ENCODE assay signal across 9 cellular contexts in the genomic region with DNA sequence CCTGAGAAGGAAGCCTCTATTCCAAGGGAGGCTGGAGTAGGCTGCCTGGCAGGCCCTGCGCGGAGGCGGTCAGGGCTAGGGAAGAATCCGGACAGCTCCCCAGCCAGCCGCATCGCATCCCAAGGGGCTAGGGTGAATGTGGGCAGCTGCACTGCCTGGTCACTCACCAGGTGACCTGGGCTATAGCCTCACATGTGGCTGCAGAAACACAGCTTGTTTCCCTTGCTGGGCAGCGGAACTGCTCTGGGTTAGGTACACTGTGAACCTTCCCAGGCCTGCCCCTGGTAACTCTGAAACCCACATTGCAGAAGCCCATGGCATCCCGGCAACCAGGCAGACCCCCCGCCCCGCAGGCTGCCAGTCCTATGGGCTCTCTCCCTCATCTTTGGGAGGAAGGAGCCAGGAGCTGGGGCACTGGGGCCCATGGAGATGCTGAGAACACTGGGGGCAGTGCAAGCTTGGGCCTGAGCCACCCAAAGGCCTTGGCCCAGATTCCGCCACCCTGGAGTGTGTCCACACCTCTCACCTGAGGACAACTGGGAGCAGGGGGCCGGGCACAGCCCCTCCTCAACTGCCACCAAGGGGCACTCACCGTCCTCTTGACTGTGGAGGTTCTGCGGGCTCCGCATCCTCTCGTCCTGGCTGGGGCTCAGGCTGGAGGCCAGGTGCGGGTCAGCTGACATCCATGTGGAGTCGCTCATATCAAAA.
DNase-seq lines count a peak whose midpoint lies in the region; ATAC-seq and TF ChIP-seq lines count a peak whose summit lies in the region.
"Had no signal": no experiment of that assay in that cellular context is flagged by ENCODE, and none has a peak within 500 bp of the region (broad histone marks: within the 10 kb centered on the region; RNA-seq: fewer than 3 reads in every experiment).

No MANE protein-coding gene starts in this region.

- no peaks in the 10 kb centered on the region for H3K9me3 Mint-ChIP-seq in endodermal cell

- peak overlapping the region; percentile 71; the same call in 1 of the 2 replicates for H3K56ac ChIP-seq in IMR-90 (ENCODE audit: extremely low read depth, insufficient read depth, low read length)

- no peaks in the 10 kb centered on the region for H3K27me3 Mint-ChIP-seq in endodermal cell (ENCODE audit: insufficient read depth)

- DNase-seq in IMR-90 (no peak), endodermal cell (no peak), thoracic aorta (ENCODE audit: low spot score) (no peak), NCI-H526 (lab: John Stamatoyannopoulos, UW) (no peak), NCI-H526 treated with DMSO at 0.1 percent for 48 hours (lab: John Stamatoyannopoulos, UW) (no peak), cortex of kidney (lab: John Stamatoyannopoulos, UW) (no peak), islet precursor cell (no peak)
- DNase-seq: PC-3 had no signal

- peak overlapping the region; percentile 78 for H3K14ac ChIP-seq in IMR-90 (replicated peaks; ENCODE audit: low read depth, low read length)

- peak overlapping the region; percentile 98 for H2AK9ac ChIP-seq in IMR-90 (replicated peaks; ENCODE audit: low read depth, low read length, poor library complexity)

- peak overlapping the region; percentile 87 for H3K27ac Mint-ChIP-seq in endodermal cell

- H4K8ac ChIP-seq in IMR-90 (ENCODE audit: low read depth in 2 of 2, low read length in 2 of 2) = peak overlapping the region; percentile 41 to 87

- TF ChIP-seq POLR2A in IMR-90 (IDR thresholded peaks at IDR 0.05; ENCODE audit: low read depth, low read length) = no peak

- H3K4ac ChIP-seq in IMR-90 (ENCODE audit: low read depth, low read length) = peak overlapping the region; percentile 97

- intact Hi-C loops in IMR-90 (cut with micrococcal nuclease) = no loop called here

- ATAC-seq in IMR-90 (ENCODE audit: low read depth) (no peak), thoracic aorta (ENCODE audit: insufficient number of reproducible peaks, low FRiP score, low read depth) (no peak)

- H2AFZ ChIP-seq in IMR-90 (replicated peaks; ENCODE audit: low read length, poor library complexity) = peak overlapping the region; percentile 91

- no peak overlapping the region for H3K4me3 Mint-ChIP-seq in endodermal cell

- peaks cover 9 to 93% of the 10 kb centered on the region in 2 experiments; a peak in 3 of 4 replicates for H3K79me1 ChIP-seq in IMR-90 (ENCODE audit: low read depth in 1 of 2, low read length in 2 of 2)

- H2AK5ac ChIP-seq in IMR-90 (ENCODE audit: low read depth, low read length) = peak overlapping the region; percentile 84

- H3K36me3 ChIP-seq in IMR-90 (ENCODE audit: control insufficient read depth, insufficient read depth, low read length) (peaks cover 11% of the 10 kb centered on the region; the same call in 1 of the 2 replicates), endodermal cell (ENCODE audit: control insufficient read depth, insufficient read depth, low read length) (peaks cover 36% of the 10 kb centered on the region), mucosa of stomach (ENCODE audit: control insufficient read depth, insufficient read depth, low read length) (peaks cover 10% of the 10 kb centered on the region), thoracic aorta (no peaks in the 10 kb centered on the region)

- peak overlapping the region; percentile 85 for H2BK5ac ChIP-seq in IMR-90 (ENCODE audit: low read depth, low read length, poor library complexity, severe bottlenecking)

- WGBS in IMR-90 (ENCODE audit: extremely low coverage in 2 of 2, insufficient read length in 1 of 2), 2 experiments = 79% methylated on average over 6 of the region's 18 CpGs; no CpG with 5 or more reads in 1 of the 2 experiments
- 93 to 94% methylated on average over 6 to 18 of the region's 18 CpGs for WGBS in endodermal cell (ENCODE audit: insufficient coverage in 1 of 2, insufficient read length in 1 of 2), 2 experiments

- CTCF ChIA-PET in IMR-90 (lab: Yijun Ruan, JAX) = no interaction called here

- peak overlapping the region; percentile 19 for H3K23ac ChIP-seq in IMR-90 (ENCODE audit: low read depth, low read length)

- peaks cover 33% of the 10 kb centered on the region for H3K9me1 ChIP-seq in IMR-90 (ENCODE audit: insufficient read depth, low read length)

- POLR2A ChIA-PET in IMR-90 (lab: Charles Lee; ENCODE audit: unreplicated experiment) = no interaction called here

- peak overlapping the region; percentile 83 for H2BK120ac ChIP-seq in IMR-90 (ENCODE audit: low read depth, low read length)

- H2BK20ac ChIP-seq in IMR-90 (ENCODE audit: low read depth, low read length) = peak overlapping the region; percentile 30

- peak overlapping the region; percentile 29; the same call in 1 of the 2 replicates for H3K4me3 ChIP-seq in IMR-90 (ENCODE audit: insufficient read depth, low read depth, low read length)
- H3K4me3 ChIP-seq in endodermal cell (ENCODE audit: low read length) = no peak overlapping the region
- peak overlapping the region; percentile 40 for H3K4me3 ChIP-seq in mucosa of stomach (ENCODE audit: low read length)
- H3K4me3 ChIP-seq in thoracic aorta = peak overlapping the region; percentile 76

- H4K5ac ChIP-seq in IMR-90 (ENCODE audit: low read depth, low read length) = peak overlapping the region; percentile 23

- peak overlapping the region; percentile 64; the same call in 2 of the 3 replicates for H2BK15ac ChIP-seq in IMR-90 (ENCODE audit: low read depth, low read length)

- peaks cover 39% of the 10 kb centered on the region for H3K4me1 Mint-ChIP-seq in endodermal cell

- peaks cover 27% of the 10 kb centered on the region for H4K20me1 ChIP-seq in IMR-90 (ENCODE audit: insufficient read depth, low read length)

- H3K4me2 ChIP-seq in IMR-90 (ENCODE audit: low read depth, low read length) = peak overlapping the region; percentile 82

- dilution Hi-C loops in IMR-90 (cut with HindIII; ENCODE audit: low sequenced_read_pairs, unreplicated experiment) = no loop called here

- in situ Hi-C loops in IMR-90 (cut with MboI; ENCODE audit: low sequenced_read_pairs) = no loop called here

- H3K9me3 ChIP-seq in IMR-90 (ENCODE audit: control insufficient read depth, insufficient read depth, low read length) = no peaks in the 10 kb centered on the region
- H3K9me3 ChIP-seq in endodermal cell (ENCODE audit: control insufficient read depth, low read length) = no peaks in the 10 kb centered on the region
- H3K9me3 ChIP-seq in mucosa of stomach (ENCODE audit: control insufficient read depth, low read length) = no peaks in the 10 kb centered on the region
- no peaks in the 10 kb centered on the region for H3K9me3 ChIP-seq in thoracic aorta

- H3K27ac ChIP-seq in IMR-90 (ENCODE audit: insufficient read depth, low read length) (peak overlapping the region; percentile 85), endodermal cell (ENCODE audit: low read depth, low read length) (peak overlapping the region; percentile 94), thoracic aorta (peak overlapping the region in 1 of 2 donors; percentile 48)

- peak overlapping the region; percentile 14; the same call in 1 of the 2 replicates for H3K18ac ChIP-seq in IMR-90 (ENCODE audit: low read depth, low read length)

- H4K91ac ChIP-seq in IMR-90 (ENCODE audit: insufficient read depth, low read depth, low read length) = peak overlapping the region; percentile 91

- no peaks in the 10 kb centered on the region for H3K27me3 ChIP-seq in IMR-90 (ENCODE audit: control insufficient read depth, insufficient read depth, low read length)
- no peaks in the 10 kb centered on the region for H3K27me3 ChIP-seq in endodermal cell (ENCODE audit: control insufficient read depth, insufficient read depth, low read length, poor library complexity, severe bottlenecking)
- no peaks in the 10 kb centered on the region for H3K27me3 ChIP-seq in mucosa of stomach (ENCODE audit: control insufficient read depth, insufficient read depth, low read length)
- H3K27me3 ChIP-seq in thoracic aorta (replicated peaks; ENCODE audit: insufficient read depth) = no peaks in the 10 kb centered on the region

- peaks cover 27% of the 10 kb centered on the region for H3K36me3 Mint-ChIP-seq in endodermal cell (ENCODE audit: low read depth)

- no peak for TF ChIP-seq RAD21 in IMR-90 (IDR thresholded peaks at IDR 0.05; ENCODE audit: low read length)

- peaks cover 48% of the 10 kb centered on the region for H3K4me1 ChIP-seq in IMR-90 (ENCODE audit: control insufficient read depth, insufficient read depth, low read length)
- H3K4me1 ChIP-seq in endodermal cell (ENCODE audit: control insufficient read depth, insufficient read depth, low read length) = peaks cover 19% of the 10 kb centered on the region
- H3K4me1 ChIP-seq in mucosa of stomach (ENCODE audit: control insufficient read depth, insufficient read depth, low read length) = peaks cover 94% of the 10 kb centered on the region
- peaks cover 18 to 30% of the 10 kb centered on the region in 2 donors for H3K4me1 ChIP-seq in thoracic aorta (ENCODE audit: control insufficient read depth in 1 of 2, low read depth in 2 of 2)

- H3K9ac ChIP-seq in IMR-90 (ENCODE audit: low read depth, low read length) (peak overlapping the region; percentile 49), endodermal cell (ENCODE audit: extremely low read depth, low read length, poor library complexity, severe bottlenecking) (no peak overlapping the region), mucosa of stomach (ENCODE audit: low read length) (peak overlapping the region; percentile 66)

- no TSS peak for BruUV-seq in IMR-90 (replicated peaks; lab: Mats Ljungman, UMichigan)

- TF ChIP-seq CTCF in IMR-90 (conservative IDR thresholded peaks at IDR 0.05; ENCODE audit: low read depth, low read length) (no peak), endodermal cell (conservative IDR thresholded peaks at IDR 0.05) (no peak), thoracic aorta (IDR thresholded peaks at IDR 0.05) (no peak)

TF ChIP-seq in IMR-90, 13 proteins besides CTCF, POLR2A, EP300 and RAD21 (continues in another document):
- no peak for TF ChIP-seq RCOR1 (IDR thresholded peaks at IDR 0.05; ENCODE audit: insufficient replicate concordance, low read length)
- no peak for TF ChIP-seq MAFK (IDR thresholded peaks at IDR 0.05; ENCODE audit: low read depth, low read length)
- TF ChIP-seq NFE2L2 (IDR thresholded peaks at IDR 0.05; ENCODE audit: low read depth, low read length) = no peak
- TF ChIP-seq, protein P1, sequence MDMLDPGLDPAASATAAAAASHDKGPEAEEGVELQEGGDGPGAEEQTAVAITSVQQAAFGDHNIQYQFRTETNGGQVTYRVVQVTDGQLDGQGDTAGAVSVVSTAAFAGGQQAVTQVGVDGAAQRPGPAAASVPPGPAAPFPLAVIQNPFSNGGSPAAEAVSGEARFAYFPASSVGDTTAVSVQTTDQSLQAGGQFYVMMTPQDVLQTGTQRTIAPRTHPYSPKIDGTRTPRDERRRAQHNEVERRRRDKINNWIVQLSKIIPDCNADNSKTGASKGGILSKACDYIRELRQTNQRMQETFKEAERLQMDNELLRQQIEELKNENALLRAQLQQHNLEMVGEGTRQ (IDR thresholded peaks at IDR 0.05; ENCODE audit: low read depth, low read length) = no peak
- TF ChIP-seq FOS (IDR thresholded peaks at IDR 0.05; ENCODE audit: low read depth, low read length) = no peak
- no peak for TF ChIP-seq CHD1 (IDR thresholded peaks at IDR 0.05; ENCODE audit: low read depth, low read length)
- TF ChIP-seq CEBPB (IDR thresholded peaks at IDR 0.05; ENCODE audit: low read depth, low read length) = no peak
- no peak for TF ChIP-seq RFX5 (IDR thresholded peaks at IDR 0.05; ENCODE audit: low read depth, low read length)
- no peak for TF ChIP-seq SMC3 (IDR thresholded peaks at IDR 0.05; ENCODE audit: low read depth, low read length)
